Comparison of ENCODE assay signal across 26 cellular contexts in the genomic region with DNA sequence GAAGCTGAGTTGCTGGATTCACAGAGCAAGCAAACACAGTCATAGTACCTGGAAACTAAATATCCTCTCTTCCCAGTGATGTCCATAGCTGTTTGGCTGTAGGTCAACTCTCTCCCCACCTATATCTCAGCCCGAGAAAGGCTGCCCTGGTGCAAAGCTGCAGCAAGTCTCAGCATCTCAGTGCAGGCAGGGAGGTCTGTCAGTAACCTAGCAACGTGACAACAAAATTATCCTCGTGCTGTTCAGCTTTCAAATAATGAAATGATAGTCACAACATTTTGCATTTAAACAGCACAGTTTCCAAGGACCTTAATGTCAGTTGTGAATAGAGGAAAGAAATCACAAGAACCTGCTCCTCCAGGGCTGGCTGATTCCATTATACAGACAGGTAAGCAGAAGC.
A peak's percentile ranks its signal among the peaks of the same experiment; 100 is the strongest.
DNase-seq lines count a peak whose midpoint lies in the region; ATAC-seq and TF ChIP-seq lines count a peak whose summit lies in the region.
"Had no signal": no experiment of that assay in that cellular context is flagged by ENCODE, and none has a peak within 500 bp of the region (broad histone marks: within the 10 kb centered on the region; RNA-seq: fewer than 3 reads in every experiment).

No MANE protein-coding gene starts in this region.

- H3K9ac ChIP-seq in DND-41 (ENCODE audit: low read depth, low read length), result no peak overlapping the region

- no peaks in the 10 kb centered on the region for H3K27me3 Mint-ChIP-seq in nephron (ENCODE audit: low read depth)

- H3K27ac Mint-ChIP-seq in nephron, result peak overlapping the region in 2 of 3 experiments; percentile 3 to 92
- H3K27ac Mint-ChIP-seq: CD4-positive, alpha-beta memory T cell; GM23338 had no signal

- CTCF ChIA-PET in OCI-LY7 (lab: Charles Lee; ENCODE audit: unreplicated experiment), result no interaction called here

- H3K4me3 Mint-ChIP-seq in nephron, result no peak overlapping the region
- H3K4me3 Mint-ChIP-seq: CD4-positive, alpha-beta memory T cell; GM23338 had no signal

- no peak overlapping the region for H3K4me2 ChIP-seq in DND-41 (ENCODE audit: insufficient read depth, low read length)
- no peak overlapping the region for H3K4me2 ChIP-seq in OCI-LY7 (ENCODE audit: low read length)
- H3K4me2 ChIP-seq: GM23338 had no signal

- BruUV-seq in OCI-LY7 (replicated peaks; lab: Mats Ljungman, UMichigan), result no TSS peak

- H3K36me3 Mint-ChIP-seq in nephron (ENCODE audit: low read depth), result no peaks in the 10 kb centered on the region
- H3K36me3 Mint-ChIP-seq: CD4-positive, alpha-beta memory T cell had no signal

- H3K9me3 Mint-ChIP-seq in nephron, result peaks cover 7% of the 10 kb centered on the region

- TF ChIP-seq CTCF in DND-41 (IDR thresholded peaks at IDR 0.05; ENCODE audit: borderline replicate concordance, extremely low read depth, low read length, poor library complexity, severe bottlenecking) (no peak), OCI-LY7 (conservative IDR thresholded peaks at IDR 0.05; ENCODE audit: low read length) (no peak), nephron (IDR thresholded peaks at IDR 0.05; ENCODE audit: unreplicated experiment in 3 of 3) (no peak)

- peaks cover 58% of the 10 kb centered on the region for H3K4me1 ChIP-seq in DND-41 (ENCODE audit: insufficient read depth, low read length)
- H3K4me1 ChIP-seq in OCI-LY7 (ENCODE audit: insufficient read depth, low read length, poor library complexity, severe bottlenecking), result peaks cover 54% of the 10 kb centered on the region
- H3K4me1 ChIP-seq: Caco-2, HAP-1, Peyer's patch had no signal

- POLR2A ChIA-PET in OCI-LY7 (lab: Charles Lee), result interaction anchor here (0.9 to 1.3 kb wide), 3 partner anchors 16 to 35 kb away, joined by 3 to 4 read pairs (median 3); no protein-coding TSS in a partner anchor

- intact Hi-C loops in OCI-LY7 (cut with micrococcal nuclease; ENCODE audit: unreplicated experiment) (no loop called here), sciatic nerve (cut with DNase I) (no loop called here)

- H3K79me2 ChIP-seq in DND-41 (ENCODE audit: insufficient read depth, low read length) (peaks cover 6% of the 10 kb centered on the region; the same call in 1 of the 2 replicates), OCI-LY7 (ENCODE audit: insufficient read depth, low read depth, low read length) (no peaks in the 10 kb centered on the region)

- no peak overlapping the region for H2AFZ ChIP-seq in DND-41 (ENCODE audit: low read depth, low read length)
- H2AFZ ChIP-seq in OCI-LY7 (ENCODE audit: low read length), result peak overlapping the region; percentile 13; the same call in 1 of the 2 replicates

- peak; percentile 3 for DNase-seq in NCI-H2227 (lab: John Stamatoyannopoulos, UW; ENCODE audit: unreplicated experiment)
- DNase-seq in NCI-H2227 treated with DMSO at 0.1 percent for 48 hours (lab: John Stamatoyannopoulos, UW), result no peak
- DNase-seq in DND-41, result no peak
- no peak for DNase-seq in OCI-LY7 (ENCODE audit: low spot score)
- no peak for DNase-seq in sciatic nerve (ENCODE audit: low spot score)
- no peak for DNase-seq in GF-D8 (lab: John Stamatoyannopoulos, UW)
- no peak for DNase-seq in activated T-cell treated with anti-CD3 and anti-CD28 coated beads, Interleukin-2, amount 50 U/mL, for 1 hour
- DNase-seq: C1 segment of cervical spinal cord; Caco-2; CD4-positive, alpha-beta memory T cell; DMS79 treated with DMSO at 0.1 percent for 48 hours; KG1; MM.1S; NCI-H1048; NCI-H1436; NCI-H2029; NCI-H345; NCI-H510A treated with DMSO at 0.1 percent for 48 hours; NCI-H82; OCI-M1; Peyer's patch; SHP77 treated with DMSO at 0.1 percent for 48 hours had no signal

- peaks cover 3% of the 10 kb centered on the region for H3K9me3 ChIP-seq in DND-41 (ENCODE audit: insufficient read depth, low read length, severe bottlenecking)
- H3K9me3 ChIP-seq in OCI-LY7 (ENCODE audit: low read length), result peaks cover 16% of the 10 kb centered on the region
- H3K9me3 ChIP-seq: Caco-2, HAP-1, Peyer's patch had no signal

- H3K4me3 ChIP-seq in DND-41 (ENCODE audit: low read depth in 1 of 2, low read length in 2 of 2), result no peak overlapping the region
- no peak overlapping the region for H3K4me3 ChIP-seq in OCI-LY7 (ENCODE audit: low read depth, low read length, poor library complexity, severe bottlenecking)
- H3K4me3 ChIP-seq: GM23338, HAP-1, Peyer's patch, SK-N-MC had no signal

- 0 out of 2 replicates have a peak overlapping the region, but pooled peaks have one; percentile 13 for H3K27ac ChIP-seq in DND-41 (ENCODE audit: low read length)
- H3K27ac ChIP-seq in OCI-LY7 (ENCODE audit: low read depth, low read length, poor library complexity, severe bottlenecking), result no peak overlapping the region
- H3K27ac ChIP-seq: Peyer's patch, SK-N-MC had no signal

- H3K36me3 ChIP-seq in DND-41 (ENCODE audit: insufficient read depth, low read length) (no peaks in the 10 kb centered on the region), OCI-LY7 (ENCODE audit: insufficient read depth, low read length) (no peaks in the 10 kb centered on the region; the same call in 1 of the 2 replicates)
- H3K36me3 ChIP-seq: HAP-1, Peyer's patch had no signal

- H3K9me2 ChIP-seq in OCI-LY7 (ENCODE audit: insufficient read depth, low read length), result no peaks in the 10 kb centered on the region

- H4K20me1 ChIP-seq in DND-41 (ENCODE audit: insufficient read depth, low read length) (no peaks in the 10 kb centered on the region), OCI-LY7 (ENCODE audit: insufficient read depth, low read length) (no peaks in the 10 kb centered on the region)

- no peaks in the 10 kb centered on the region for H3K27me3 ChIP-seq in DND-41 (ENCODE audit: insufficient read depth, low read length, poor library complexity)
- H3K27me3 ChIP-seq: Peyer's patch had no signal

- ATAC-seq in DND-41 (ENCODE audit: insufficient read depth, low read depth) (no peak), sciatic nerve (no peak)
- ATAC-seq: GM23338 had no signal

- peaks cover 41% of the 10 kb centered on the region for H3K4me1 Mint-ChIP-seq in nephron
- H3K4me1 Mint-ChIP-seq: CD4-positive, alpha-beta memory T cell had no signal
